8 cellular contexts compared by ENCODE assay signal in genomic region chr10:105952153-105952552, GRCh38.
A peak's percentile ranks its signal among the peaks of the same experiment; 100 is the strongest.
DNase-seq lines count a peak whose midpoint lies in the region; ATAC-seq lines count a peak whose summit lies in the region.

No MANE protein-coding gene starts in this region.

- intact Hi-C loops in left cardiac atrium (cut with DNase I): loop anchor here in 1 of 2 donors (5.0 kb wide), 2 partner anchors 225 to 325 kb away; no protein-coding TSS in a partner anchor

- ATAC-seq in GM18519 (IDR thresholded peaks at IDR 0.05; ENCODE audit: low FRiP score, unreplicated experiment) (peak; percentile 92), HG02763 (IDR thresholded peaks at IDR 0.05; ENCODE audit: unreplicated experiment) (peak; percentile 89), left cardiac atrium (peak; percentile 72 to 85)

- DNase-seq in NOMO-1 treated with DMSO at 0.1 percent for 48 hours (lab: John Stamatoyannopoulos, UW; ENCODE audit: unreplicated experiment) (peak; percentile 87), left cardiac atrium (no peak), stromal cell of bone marrow (ENCODE audit: low read depth) (peak; percentile 3)
- DNase-seq in activated naive CD4-positive, alpha-beta T cell treated with anti-CD3 and anti-CD28 coated beads, Interleukin-2, amount 50 U/mL, for 16 hours: no peak
- DNase-seq in activated CD4-positive, alpha-beta T cell treated with anti-CD3 and anti-CD28 coated beads, Interleukin-2, amount 50 U/mL, for 4 hours: no peak
- no peak for DNase-seq in activated T-cell treated with anti-CD3 and anti-CD28 coated beads, Interleukin-2, amount 50 U/mL, for 48 hours

Comparison
In these comparisons a context has a peak if more than half of its experiments do, and no peak if none do; other contexts are left out.
1. DNase-seq: peak in NOMO-1 treated with DMSO at 0.1 percent for 48 hours (single experiment) and stromal cell of bone marrow (single experiment); none in left cardiac atrium (single experiment), activated naive CD4-positive, alpha-beta T cell treated with anti-CD3 and anti-CD28 coated beads, Interleukin-2, amount 50 U/mL, for 16 hours (single experiment), activated CD4-positive, alpha-beta T cell treated with anti-CD3 and anti-CD28 coated beads, Interleukin-2, amount 50 U/mL, for 4 hours (0 of 2) and activated T-cell treated with anti-CD3 and anti-CD28 coated beads, Interleukin-2, amount 50 U/mL, for 48 hours (0 of 2).
2. Peak in every context shown above with its lines, with median percentiles within 50 percentile points of each other: ATAC-seq.